In genomic region chr14:59463773-59464650, GRCh38 we compare ENCODE assay signal across 7 cellular contexts. TPM values are rescaled to one million over a fixed set of nuclear protein-coding genes. Genes with fewer than 3 reads are reported as not detected.
DNase-seq lines count a peak whose midpoint lies in the region; ATAC-seq and TF ChIP-seq lines count a peak whose summit lies in the region.

No MANE protein-coding gene starts in this region.

- POLR2A ChIA-PET in activated CD4-positive, alpha-beta memory T cell treated with anti-CD3 and anti-CD28 coated beads, Interleukin-2, amount 10 ng/mL, durations not matched to agents 7 days and 5 days (lab: Charles Lee): interaction anchor here (1.4 to 2.2 kb wide), 4 partner anchors 11 to 20 kb away, joined by 4 to 15 read pairs (median 9); partner anchors contain the start of genes JKAMP and L3HYPDH

- H3K9me3 Mint-ChIP-seq in activated CD4-positive, alpha-beta memory T cell treated with anti-CD3 and anti-CD28 coated beads, Interleukin-2, amount 10 ng/mL, durations not matched to agents 7 days and 5 days: no peaks in the 10 kb centered on the region

- H3K4me1 ChIP-seq in fibroblast of lung (ENCODE audit: control insufficient read depth, extremely low read depth, insufficient read depth, low read length): peaks cover 2% of the 10 kb centered on the region
- H3K4me1 ChIP-seq in vagina: peaks cover 11% of the 10 kb centered on the region

- CTCF ChIA-PET in activated CD4-positive, alpha-beta memory T cell treated with anti-CD3 and anti-CD28 coated beads, Interleukin-2, amount 10 ng/mL, durations not matched to agents 7 days and 5 days (lab: Charles Lee): interaction anchor here (0.9 to 2.6 kb wide), 4 partner anchors 20 to 113 kb away, joined by 3 to 7 read pairs (median 3); partner anchors contain the start of genes CCDC175, JKAMP and L3HYPDH

- H3K4me3 ChIP-seq in fibroblast of lung (replicated peaks in 1 of 4; ENCODE audit: control extremely low read depth in 1 of 4, insufficient read depth in 1 of 4, low read depth in 3 of 4, low read length in 4 of 4): peak overlapping the region; percentile 26 to 57 (median 48)
- H3K4me3 ChIP-seq in neural cell (ENCODE audit: low read length): peak overlapping the region; percentile 70
- peak overlapping the region; percentile 72 to 92 for H3K4me3 ChIP-seq in vagina

- H3K4me3 Mint-ChIP-seq in activated CD4-positive, alpha-beta memory T cell treated with anti-CD3 and anti-CD28 coated beads, Interleukin-2, amount 10 ng/mL, durations not matched to agents 7 days and 5 days: peak overlapping the region; percentile 79

- no peak for TF ChIP-seq RAD21 in neural cell (conservative IDR thresholded peaks at IDR 0.05)

- peaks cover 12% of the 10 kb centered on the region for H3K4me1 Mint-ChIP-seq in activated CD4-positive, alpha-beta memory T cell treated with anti-CD3 and anti-CD28 coated beads, Interleukin-2, amount 10 ng/mL, durations not matched to agents 7 days and 5 days

- H3K36me3 Mint-ChIP-seq in activated CD4-positive, alpha-beta memory T cell treated with anti-CD3 and anti-CD28 coated beads, Interleukin-2, amount 10 ng/mL, durations not matched to agents 7 days and 5 days (ENCODE audit: low read depth): no peaks in the 10 kb centered on the region

- TF ChIP-seq POLR2A in vagina (IDR thresholded peaks at IDR 0.05): no peak

- H3K36me3 ChIP-seq in fibroblast of lung (ENCODE audit: control insufficient read depth, insufficient read depth, low read length): peaks cover 6% of the 10 kb centered on the region
- no peaks in the 10 kb centered on the region for H3K36me3 ChIP-seq in neural cell (ENCODE audit: insufficient read depth, low read length)
- no peaks in the 10 kb centered on the region for H3K36me3 ChIP-seq in vagina

- H3K27me3 ChIP-seq in fibroblast of lung (ENCODE audit: control insufficient read depth, insufficient read depth, low read length) (no peaks in the 10 kb centered on the region), neural cell (ENCODE audit: insufficient read depth, low read depth, low read length) (no peaks in the 10 kb centered on the region), vagina (no peaks in the 10 kb centered on the region)

- H4K20me1 ChIP-seq in fibroblast of lung (ENCODE audit: control insufficient read depth, extremely low read depth, insufficient read depth, low read length): no peaks in the 10 kb centered on the region
- no peaks in the 10 kb centered on the region for H4K20me1 ChIP-seq in neural cell (ENCODE audit: insufficient read depth)

- H3K9ac ChIP-seq in fibroblast of lung (ENCODE audit: insufficient read depth, low read length) (peak overlapping the region; percentile 61), neural cell (ENCODE audit: low read length) (peak overlapping the region; percentile 82)

- TF ChIP-seq CTCF in fibroblast of lung (conservative IDR thresholded peaks at IDR 0.05 in 1 of 2, IDR thresholded peaks at IDR 0.05 in 1 of 2; ENCODE audit: low read depth in 1 of 2, low read length in 2 of 2) (no peak), neural cell (IDR thresholded peaks at IDR 0.05; ENCODE audit: poor library complexity, severe bottlenecking) (no peak), vagina (IDR thresholded peaks at IDR 0.05) (no peak)

- H3K4me2 ChIP-seq in fibroblast of lung (ENCODE audit: extremely low read depth, insufficient read depth, low read length) (peak overlapping the region; percentile 89), neural cell (ENCODE audit: low read length) (peak overlapping the region; percentile 30)

- ATAC-seq in GM19023 (IDR thresholded peaks at IDR 0.05; ENCODE audit: unreplicated experiment) (peak; percentile 38), HG03103 (IDR thresholded peaks at IDR 0.05; ENCODE audit: low read depth, unreplicated experiment) (peak; percentile 28)

- H3K27ac Mint-ChIP-seq in activated CD4-positive, alpha-beta memory T cell treated with anti-CD3 and anti-CD28 coated beads, Interleukin-2, amount 10 ng/mL, durations not matched to agents 7 days and 5 days: peak overlapping the region; percentile 33

- H3K9me3 ChIP-seq in fibroblast of lung (ENCODE audit: control insufficient read depth, insufficient read depth, low read depth, low read length) (no peaks in the 10 kb centered on the region), neural cell (ENCODE audit: low read length) (no peaks in the 10 kb centered on the region), vagina (no peaks in the 10 kb centered on the region)

- H2AFZ ChIP-seq in fibroblast of lung (ENCODE audit: low read length) (peak overlapping the region; percentile 85), neural cell (ENCODE audit: low read depth, low read length) (peak overlapping the region; percentile 53)

- intact Hi-C loops in vagina (cut with DNase I): no loop called here

- H3F3A ChIP-seq in neural cell (ENCODE audit: insufficient read depth, low read length, poor library complexity, severe bottlenecking): no peaks in the 10 kb centered on the region

- H3K27ac ChIP-seq in fibroblast of lung (ENCODE audit: insufficient read depth, low read length) (peak overlapping the region; percentile 60), neural cell (ENCODE audit: low read length) (peak overlapping the region; percentile 75), vagina (peak overlapping the region; percentile 85)

- no peaks in the 10 kb centered on the region for H3K79me2 ChIP-seq in fibroblast of lung (ENCODE audit: control insufficient read depth, insufficient read depth, low read length)
- H3K79me2 ChIP-seq in neural cell (replicated peaks; ENCODE audit: insufficient read depth, low read length): no peaks in the 10 kb centered on the region

- H3K9me2 ChIP-seq in neural cell (ENCODE audit: insufficient read depth, low read length): no peaks in the 10 kb centered on the region

- peak; percentile 30 for DNase-seq in activated CD4-positive, alpha-beta memory T cell treated with anti-CD3 and anti-CD28 coated beads, Interleukin-2, amount 10 ng/mL, durations not matched to agents 7 days and 5 days
- DNase-seq in fibroblast of lung (ENCODE audit: low read depth in 2 of 2): peak in 1 of 2 donors; percentile 52
- DNase-seq in vagina (ENCODE audit: extremely low spot score in 2 of 2): no peak
- DNase-seq in HPDE6-E6E7 (ENCODE audit: extremely low spot score): no peak

- no peak for TF ChIP-seq EP300 in neural cell (conservative IDR thresholded peaks at IDR 0.05; ENCODE audit: poor library complexity, severe bottlenecking)

- peaks cover 1% of the 10 kb centered on the region for H3K27me3 Mint-ChIP-seq in activated CD4-positive, alpha-beta memory T cell treated with anti-CD3 and anti-CD28 coated beads, Interleukin-2, amount 10 ng/mL, durations not matched to agents 7 days and 5 days

TF ChIP-seq in neural cell, 6 proteins besides CTCF, POLR2A, EP300 and RAD21:
- TF ChIP-seq TAF1 (IDR thresholded peaks at IDR 0.05; ENCODE audit: low read depth) (no peak), POLR2AphosphoS5 (IDR thresholded peaks at IDR 0.05) (peak; percentile 8)

RNA-seq across cellular contexts. Expression of gene GPR135, which starts 1.2 kb away (rescaled TPM):
- 1 to 10 TPM in 1 of 2 experiments, under 1 TPM in 1; 0.95 to 1.0 TPM for total RNA-seq in activated CD4-positive, alpha-beta memory T cell treated with anti-CD3 and anti-CD28 coated beads, Interleukin-2, amount 10 ng/mL, durations not matched to agents 7 days and 5 days
- total RNA-seq in fibroblast of lung (1.8 and 3.0 TPM in 2 replicates), vagina (6.4 TPM)
- polyA plus RNA-seq in fibroblast of lung (0.78 and 2.1 TPM in 2 replicates), neural cell (2.9 and 3.0 TPM in 2 replicates)
- 0.78 and 2.1 TPM in 2 replicates for polyA plus RNA-seq in fibroblast of lung (2012)
- polyA minus RNA-seq in fibroblast of lung (ENCODE audit: low replicate concordance) (0.30 and 0.31 TPM in 2 replicates), neural cell (7.1 and 10.0 TPM in 2 replicates)

RNA-seq across cellular contexts. Expression of gene L3HYPDH, which starts 20.2 kb away (rescaled TPM):
- 10 to 100 TPM; 15.6 to 17.4 TPM for total RNA-seq in activated CD4-positive, alpha-beta memory T cell treated with anti-CD3 and anti-CD28 coated beads, Interleukin-2, amount 10 ng/mL, durations not matched to agents 7 days and 5 days
- total RNA-seq in fibroblast of lung: 39.8 and 50.4 TPM in 2 replicates
- polyA plus RNA-seq in fibroblast of lung: 28.7 and 31.7 TPM in 2 replicates
- 18.5 and 21.9 TPM in 2 replicates for polyA plus RNA-seq in fibroblast of lung (2012)
- polyA minus RNA-seq in fibroblast of lung (ENCODE audit: low replicate concordance): 1.9 and 2.1 TPM in 2 replicates
- polyA plus RNA-seq in neural cell: 14.9 and 18.9 TPM in 2 replicates
- 24.8 and 35.1 TPM in 2 replicates for polyA minus RNA-seq in neural cell
- 103 TPM for total RNA-seq in vagina

RNA-seq across cellular contexts. Expression of gene JKAMP, which starts 20.3 kb away (rescaled TPM):
- 10 to 100 TPM; 31.1 to 31.5 TPM for total RNA-seq in activated CD4-positive, alpha-beta memory T cell treated with anti-CD3 and anti-CD28 coated beads, Interleukin-2, amount 10 ng/mL, durations not matched to agents 7 days and 5 days
- total RNA-seq in fibroblast of lung: 51.6 and 80.1 TPM in 2 replicates
- 175 and 207 TPM in 2 replicates for polyA plus RNA-seq in fibroblast of lung
- 52.5 and 60.7 TPM in 2 replicates for polyA plus RNA-seq in fibroblast of lung (2012)
- polyA minus RNA-seq in fibroblast of lung (ENCODE audit: low replicate concordance): 53.5 and 101 TPM in 2 replicates
- polyA plus RNA-seq in neural cell: 180 and 204 TPM in 2 replicates
- polyA minus RNA-seq in neural cell: 129 and 142 TPM in 2 replicates
- total RNA-seq in vagina: 45.9 TPM
